In the genomic region with DNA sequence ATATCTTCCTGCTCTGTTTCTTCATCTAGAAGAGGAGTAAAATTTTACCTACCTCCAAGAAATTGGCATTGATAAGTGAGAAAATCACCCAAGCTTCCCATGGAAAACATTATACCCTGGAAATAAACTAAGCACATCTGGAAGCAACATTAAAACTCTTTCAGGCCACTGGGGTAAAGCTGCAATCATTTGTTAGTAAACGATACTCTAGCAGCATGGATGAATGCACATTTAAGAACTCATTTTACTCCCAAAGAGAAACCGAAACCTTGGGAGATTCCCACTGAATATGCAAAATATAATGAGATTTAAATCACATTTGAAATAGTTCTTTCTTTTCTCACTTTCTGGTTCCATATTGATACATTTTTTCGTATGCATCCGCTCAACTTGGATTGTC, we compare ENCODE assay signal across 1 cellular context.
TF ChIP-seq lines count a peak whose summit lies in the region.

No MANE protein-coding gene starts in this region.

TF ChIP-seq in GM12878, 131 proteins besides CTCF, POLR2A, EP300 and RAD21 (continued from another document):
- TF ChIP-seq, protein P1, sequence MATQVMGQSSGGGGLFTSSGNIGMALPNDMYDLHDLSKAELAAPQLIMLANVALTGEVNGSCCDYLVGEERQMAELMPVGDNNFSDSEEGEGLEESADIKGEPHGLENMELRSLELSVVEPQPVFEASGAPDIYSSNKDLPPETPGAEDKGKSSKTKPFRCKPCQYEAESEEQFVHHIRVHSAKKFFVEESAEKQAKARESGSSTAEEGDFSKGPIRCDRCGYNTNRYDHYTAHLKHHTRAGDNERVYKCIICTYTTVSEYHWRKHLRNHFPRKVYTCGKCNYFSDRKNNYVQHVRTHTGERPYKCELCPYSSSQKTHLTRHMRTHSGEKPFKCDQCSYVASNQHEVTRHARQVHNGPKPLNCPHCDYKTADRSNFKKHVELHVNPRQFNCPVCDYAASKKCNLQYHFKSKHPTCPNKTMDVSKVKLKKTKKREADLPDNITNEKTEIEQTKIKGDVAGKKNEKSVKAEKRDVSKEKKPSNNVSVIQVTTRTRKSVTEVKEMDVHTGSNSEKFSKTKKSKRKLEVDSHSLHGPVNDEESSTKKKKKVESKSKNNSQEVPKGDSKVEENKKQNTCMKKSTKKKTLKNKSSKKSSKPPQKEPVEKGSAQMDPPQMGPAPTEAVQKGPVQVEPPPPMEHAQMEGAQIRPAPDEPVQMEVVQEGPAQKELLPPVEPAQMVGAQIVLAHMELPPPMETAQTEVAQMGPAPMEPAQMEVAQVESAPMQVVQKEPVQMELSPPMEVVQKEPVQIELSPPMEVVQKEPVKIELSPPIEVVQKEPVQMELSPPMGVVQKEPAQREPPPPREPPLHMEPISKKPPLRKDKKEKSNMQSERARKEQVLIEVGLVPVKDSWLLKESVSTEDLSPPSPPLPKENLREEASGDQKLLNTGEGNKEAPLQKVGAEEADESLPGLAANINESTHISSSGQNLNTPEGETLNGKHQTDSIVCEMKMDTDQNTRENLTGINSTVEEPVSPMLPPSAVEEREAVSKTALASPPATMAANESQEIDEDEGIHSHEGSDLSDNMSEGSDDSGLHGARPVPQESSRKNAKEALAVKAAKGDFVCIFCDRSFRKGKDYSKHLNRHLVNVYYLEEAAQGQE (IDR thresholded peaks at IDR 0.05; ENCODE audit: low read depth, low read length) = no peak
- TF ChIP-seq, protein P2, sequence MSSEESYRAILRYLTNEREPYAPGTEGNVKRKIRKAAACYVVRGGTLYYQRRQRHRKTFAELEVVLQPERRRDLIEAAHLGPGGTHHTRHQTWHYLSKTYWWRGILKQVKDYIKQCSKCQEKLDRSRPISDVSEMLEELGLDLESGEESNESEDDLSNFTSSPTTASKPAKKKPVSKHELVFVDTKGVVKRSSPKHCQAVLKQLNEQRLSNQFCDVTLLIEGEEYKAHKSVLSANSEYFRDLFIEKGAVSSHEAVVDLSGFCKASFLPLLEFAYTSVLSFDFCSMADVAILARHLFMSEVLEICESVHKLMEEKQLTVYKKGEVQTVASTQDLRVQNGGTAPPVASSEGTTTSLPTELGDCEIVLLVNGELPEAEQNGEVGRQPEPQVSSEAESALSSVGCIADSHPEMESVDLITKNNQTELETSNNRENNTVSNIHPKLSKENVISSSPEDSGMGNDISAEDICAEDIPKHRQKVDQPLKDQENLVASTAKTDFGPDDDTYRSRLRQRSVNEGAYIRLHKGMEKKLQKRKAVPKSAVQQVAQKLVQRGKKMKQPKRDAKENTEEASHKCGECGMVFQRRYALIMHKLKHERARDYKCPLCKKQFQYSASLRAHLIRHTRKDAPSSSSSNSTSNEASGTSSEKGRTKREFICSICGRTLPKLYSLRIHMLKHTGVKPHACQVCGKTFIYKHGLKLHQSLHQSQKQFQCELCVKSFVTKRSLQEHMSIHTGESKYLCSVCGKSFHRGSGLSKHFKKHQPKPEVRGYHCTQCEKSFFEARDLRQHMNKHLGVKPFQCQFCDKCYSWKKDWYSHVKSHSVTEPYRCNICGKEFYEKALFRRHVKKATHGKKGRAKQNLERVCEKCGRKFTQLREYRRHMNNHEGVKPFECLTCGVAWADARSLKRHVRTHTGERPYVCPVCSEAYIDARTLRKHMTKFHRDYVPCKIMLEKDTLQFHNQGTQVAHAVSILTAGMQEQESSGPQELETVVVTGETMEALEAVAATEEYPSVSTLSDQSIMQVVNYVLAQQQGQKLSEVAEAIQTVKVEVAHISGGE (CRISPR knock-in tag; IDR thresholded peaks at IDR 0.05) = no peak
- TF ChIP-seq MTA2 (IDR thresholded peaks at IDR 0.05; ENCODE audit: low read depth) (no peak), CBFB (IDR thresholded peaks at IDR 0.05; ENCODE audit: low read depth) (no peak), ZNF217 (IDR thresholded peaks at IDR 0.05) (no peak), SRF (IDR thresholded peaks at IDR 0.05; ENCODE audit: low read depth in 2 of 2, low read length in 2 of 2) (no peak)
